9 cellular contexts compared by ENCODE assay signal in the genomic region with DNA sequence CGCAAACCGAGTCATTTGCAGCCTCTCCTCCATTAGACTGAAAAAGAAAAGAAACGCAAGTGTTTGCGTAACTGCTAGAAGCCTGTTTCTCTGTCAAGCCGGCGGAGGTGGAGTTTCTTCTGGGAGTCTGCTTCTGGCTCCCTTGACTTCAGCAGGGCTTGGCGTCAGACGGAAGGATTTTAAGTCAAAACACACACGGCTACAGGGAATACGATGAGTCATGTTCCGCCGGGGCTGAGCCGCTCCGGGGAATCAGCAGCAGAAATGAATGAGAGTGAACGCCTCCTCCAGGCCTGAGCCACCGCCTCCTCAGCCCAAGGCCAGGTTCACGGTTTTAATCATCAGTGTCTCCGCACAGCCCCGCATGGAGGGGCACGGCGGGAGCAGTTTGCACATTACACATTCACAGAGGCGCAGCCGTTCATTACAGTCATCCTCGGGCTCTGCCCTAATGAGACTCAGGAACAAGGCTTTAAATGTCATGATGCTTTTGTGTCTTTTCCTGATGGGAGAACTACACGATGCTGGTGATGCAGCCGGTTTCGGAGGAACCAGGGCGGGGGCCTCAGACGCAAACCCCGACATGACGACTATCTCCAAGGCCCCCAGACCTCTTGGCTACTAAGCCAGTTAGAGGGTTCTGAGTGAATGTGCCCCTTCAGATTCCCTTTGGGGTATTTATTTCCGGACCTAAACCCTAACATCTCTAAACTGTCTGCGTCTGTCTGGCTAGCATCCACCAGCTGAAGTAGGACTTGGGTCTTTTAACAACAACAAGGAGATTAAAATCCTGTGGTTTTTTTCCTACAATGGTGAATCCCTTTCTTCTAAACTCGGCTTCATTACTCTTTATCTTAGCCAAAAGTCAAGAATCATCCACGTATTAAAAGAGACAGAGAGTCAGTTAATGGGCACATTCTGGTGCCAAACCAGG. TPM values are rescaled to one million over a fixed set of nuclear protein-coding genes. Genes with fewer than 3 reads are reported as not detected.
DNase-seq lines count a peak whose midpoint lies in the region; ATAC-seq and TF ChIP-seq lines count a peak whose summit lies in the region.
"Had no signal": no experiment of that assay in that cellular context is flagged by ENCODE, and none has a peak within 500 bp of the region (broad histone marks: within the 10 kb centered on the region; RNA-seq: fewer than 3 reads in every experiment).

No MANE protein-coding gene starts in this region.

- H3K9ac ChIP-seq in duodenal mucosa (ENCODE audit: low read depth in 1 of 2, low read length in 2 of 2) (no peak overlapping the region), Karpas-422 (ENCODE audit: low read length) (no peak overlapping the region)

- intact Hi-C loops in right lobe of liver (cut with DNase I), result no loop called here

- ATAC-seq in right lobe of liver, result peak; percentile 66 to 94 (median 76)
- ATAC-seq in thoracic aorta (ENCODE audit: insufficient number of reproducible peaks, low FRiP score, low read depth), result peak; percentile 93
- ATAC-seq in GM18520 (IDR thresholded peaks at IDR 0.05; ENCODE audit: unreplicated experiment), result no peak
- no peak for ATAC-seq in HG02642 (IDR thresholded peaks at IDR 0.05; ENCODE audit: poor library complexity, unreplicated experiment)

- no peaks in the 10 kb centered on the region for H4K20me1 ChIP-seq in Karpas-422 (ENCODE audit: insufficient read depth, low read depth, low read length)

- in situ Hi-C loops in HAP-1 (cut with MboI; ENCODE audit: low sequenced_read_pairs), result no loop called here

- H3K36me3 ChIP-seq in HAP-1 (replicated peaks) (no peaks in the 10 kb centered on the region), duodenal mucosa (ENCODE audit: control insufficient read depth in 1 of 2, insufficient read depth in 2 of 2, low read length in 2 of 2) (no peaks in the 10 kb centered on the region), right lobe of liver (no peaks in the 10 kb centered on the region), thoracic aorta (no peaks in the 10 kb centered on the region), Karpas-422 (ENCODE audit: insufficient read depth, low read length) (no peaks in the 10 kb centered on the region)

- H3K4me3 ChIP-seq in HAP-1, result peak overlapping the region; percentile 19
- H3K4me3 ChIP-seq in duodenal mucosa (ENCODE audit: low read depth in 1 of 2, low read length in 2 of 2), result peak overlapping the region; percentile 19 to 46
- H3K4me3 ChIP-seq in right lobe of liver, result no peak overlapping the region
- peak overlapping the region; percentile 65 for H3K4me3 ChIP-seq in thoracic aorta
- no peak overlapping the region for H3K4me3 ChIP-seq in Karpas-422 (ENCODE audit: low read length)

- no peak for TF ChIP-seq POLR2A in right lobe of liver (IDR thresholded peaks at IDR 0.05)

- H3K4me1 ChIP-seq in HAP-1 (peaks cover 30% of the 10 kb centered on the region), duodenal mucosa (ENCODE audit: control insufficient read depth in 1 of 2, insufficient read depth in 2 of 2, low read length in 2 of 2) (peaks cover 0 to 10% of the 10 kb centered on the region in 2 donors), right lobe of liver (no peaks in the 10 kb centered on the region), thoracic aorta (ENCODE audit: control insufficient read depth in 1 of 2, low read depth in 2 of 2) (peaks cover 4 to 12% of the 10 kb centered on the region in 2 donors), Karpas-422 (ENCODE audit: low read length) (no peaks in the 10 kb centered on the region)

- WGBS in right lobe of liver (ENCODE audit: insufficient coverage, low coverage, low lambda C conversion rate, missing lambda C conversion rate), result 12% methylated on average over 21 of the region's 35 CpGs

- no peak overlapping the region for H3K4me2 ChIP-seq in Karpas-422 (ENCODE audit: low read depth, low read length, poor library complexity, severe bottlenecking)

- H3K9me2 ChIP-seq in Karpas-422 (replicated peaks; ENCODE audit: insufficient read depth, low read length), result no peaks in the 10 kb centered on the region

- H3K79me2 ChIP-seq in Karpas-422 (ENCODE audit: low read length), result no peaks in the 10 kb centered on the region

- H3K9me3 ChIP-seq in HAP-1 (peaks cover 4% of the 10 kb centered on the region), duodenal mucosa (ENCODE audit: control insufficient read depth in 1 of 2, low read length in 2 of 2) (no peaks in the 10 kb centered on the region), right lobe of liver (no peaks in the 10 kb centered on the region), thoracic aorta (no peaks in the 10 kb centered on the region), Karpas-422 (ENCODE audit: low read length) (no peaks in the 10 kb centered on the region)

- H3K27ac ChIP-seq in duodenal mucosa (ENCODE audit: low read depth, low read length) (no peak overlapping the region), right lobe of liver (no peak overlapping the region), thoracic aorta (peak overlapping the region; percentile 57 to 76), Karpas-422 (ENCODE audit: low read length) (no peak overlapping the region)

- DNase-seq in HAP-1 (ENCODE audit: low spot score in 2 of 2) (peak; percentile 88 to 92), NCI-H774 (lab: John Stamatoyannopoulos, UW) (peak; percentile 76), right lobe of liver (peak in 1 of 3 donors; percentile 50), thoracic aorta (ENCODE audit: low spot score) (peak; percentile 76), Karpas-422 (no peak)

- no peak overlapping the region for H2AFZ ChIP-seq in Karpas-422 (ENCODE audit: low read length)

- no peaks in the 10 kb centered on the region for H3K27me3 ChIP-seq in HAP-1 (ENCODE audit: low read depth)
- H3K27me3 ChIP-seq in duodenal mucosa (ENCODE audit: control insufficient read depth in 1 of 2, insufficient read depth in 2 of 2, low read length in 2 of 2), result peaks cover 7 to 12% of the 10 kb centered on the region in 2 donors
- no peaks in the 10 kb centered on the region for H3K27me3 ChIP-seq in right lobe of liver
- H3K27me3 ChIP-seq in thoracic aorta (replicated peaks; ENCODE audit: insufficient read depth), result no peaks in the 10 kb centered on the region
- H3K27me3 ChIP-seq in Karpas-422 (ENCODE audit: low read length), result no peaks in the 10 kb centered on the region

- TF ChIP-seq CTCF in right lobe of liver (IDR thresholded peaks at IDR 0.05) (no peak), thoracic aorta (IDR thresholded peaks at IDR 0.05) (no peak)

RNA-seq across cellular contexts. Expression of a gene that starts 11.1 kb away (rescaled TPM):
- total RNA-seq in right lobe of liver (not detected), thoracic aorta (1 to 10 TPM in 1 of 2 donors, under 1 TPM in 1; 0.56 to 4.9 TPM)
- total RNA-seq in Karpas-422 (2014; rRNA removed; shearing (Covaris generic); ENCODE audit: low replicate concordance), result not detected in 2 replicates
- total RNA-seq: T-helper 1 cell treated with Interleukin-12 subunit alpha and Interleukin-12 subunit beta and Interleukin-4 antibody, amounts not matched to agents 30 ng/mL and 1 ng/mL, for 36 hours had no signal

Comparison
In these comparisons a context has a peak if more than half of its experiments do, and no peak if none do; other contexts are left out.
1. H3K4me3 ChIP-seq: peak in HAP-1 (single experiment), duodenal mucosa (2 of 2) and thoracic aorta (single experiment); none in right lobe of liver (0 of 3) and Karpas-422 (single experiment).
2. H3K27ac ChIP-seq: peak in thoracic aorta (2 of 2); none in duodenal mucosa (single experiment), right lobe of liver (0 of 3) and Karpas-422 (single experiment).
3. ATAC-seq: peak in right lobe of liver (4 of 4) and thoracic aorta (single experiment); none in GM18520 (single experiment) and HG02642 (single experiment).